Comparison of ENCODE assay signal across 27 cellular contexts in the genomic region with DNA sequence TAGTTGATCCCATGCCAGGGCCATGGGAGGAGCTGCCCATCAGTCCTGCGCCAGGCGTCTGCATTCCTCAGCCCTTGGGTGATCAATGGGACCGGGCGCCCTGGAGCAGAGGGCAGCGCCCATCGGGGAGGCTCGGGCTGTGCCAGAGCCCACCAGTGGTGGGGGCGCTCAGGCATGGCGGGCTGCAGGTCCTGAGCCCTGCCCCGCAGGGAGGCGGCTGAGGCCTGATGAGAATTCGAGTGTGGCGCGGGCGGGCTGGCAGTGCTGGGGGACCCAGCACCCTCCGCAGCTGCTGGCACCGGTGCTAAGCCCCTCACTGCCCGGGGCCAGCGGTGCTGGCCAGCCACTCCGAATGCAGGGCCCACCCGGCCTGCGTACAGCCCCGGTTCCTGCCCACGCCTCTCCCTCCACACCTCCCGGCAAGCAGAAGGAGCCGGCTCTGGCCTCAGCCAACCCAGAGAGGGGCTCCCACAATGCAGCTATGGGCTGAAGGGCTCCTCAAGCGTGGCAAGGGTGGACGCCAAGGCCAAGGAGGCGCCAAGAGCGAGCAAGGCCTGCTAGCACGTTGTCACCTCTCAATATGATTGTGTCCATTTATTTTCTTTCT.
"Had no signal": no experiment of that assay in that cellular context is flagged by ENCODE, and none has a peak within 500 bp of the region (broad histone marks: within the 10 kb centered on the region; RNA-seq: fewer than 3 reads in every experiment).

No MANE protein-coding gene starts in this region.

- DNase-seq: activated CD4-positive, alpha-beta memory T cell treated with anti-CD3 and anti-CD28 coated beads for 36 hours; activated CD4-positive, alpha-beta T cell treated with anti-CD3 and anti-CD28 coated beads, Interleukin-2, amount 10 ng/mL, durations not matched to agents 7 days and 5 days; activated CD4-positive, CD25-positive, alpha-beta regulatory T cell; activated CD8-positive, alpha-beta memory T cell treated with anti-CD3 and anti-CD28 coated beads for 24 hours; activated effector memory CD4-positive, alpha-beta T cell treated with anti-CD3 and anti-CD28 coated beads, Interleukin-2, amount 50 U/mL, for 16 hours; activated naive CD4-positive, alpha-beta T cell treated with Interleukin-2 at 50 U/mL for 16 hours; activated naive CD8-positive, alpha-beta T cell treated with anti-CD3 and anti-CD28 coated beads, Interleukin-2, amount 50 U/mL, for 24 hours; activated T-cell treated with anti-CD3 and anti-CD28 coated beads, Interleukin-2, amount 50 U/mL, for 4 hours; amniotic stem cell; Karpas-422; MM.1S; NCI-H1105 treated with DMSO at 0.1 percent for 48 hours; NCI-H146; NCI-H1930; NCI-H2171 treated with DMSO at 0.1 percent for 48 hours; NCI-H226; NCI-H510A; NCI-H526 treated with DMSO at 0.1 percent for 48 hours; NCI-H82; T-cell; T-helper 2 cell; T1000 had no signal

- H3K27me3 Mint-ChIP-seq: activated CD4-positive, alpha-beta memory T cell treated with anti-CD3 and anti-CD28 coated beads for 36 hours; activated CD4-positive, alpha-beta T cell treated with anti-CD3 and anti-CD28 coated beads, Interleukin-2, amount 10 ng/mL, durations not matched to agents 7 days and 5 days; activated naive CD8-positive, alpha-beta T cell treated with anti-CD3 and anti-CD28 coated beads, Interleukin-2, amount 50 U/mL, for 24 hours; T-cell had no signal

- H3K4me3 ChIP-seq: K562, SK-N-MC had no signal

- H3K4me1 Mint-ChIP-seq: activated CD4-positive, alpha-beta T cell treated with anti-CD3 and anti-CD28 coated beads, Interleukin-2, amount 10 ng/mL, durations not matched to agents 7 days and 5 days; activated naive CD8-positive, alpha-beta T cell treated with anti-CD3 and anti-CD28 coated beads, Interleukin-2, amount 50 U/mL, for 24 hours; brain; T-cell had no signal

- H3K4me3 Mint-ChIP-seq: activated CD4-positive, alpha-beta memory T cell treated with anti-CD3 and anti-CD28 coated beads for 36 hours; activated CD4-positive, alpha-beta T cell treated with anti-CD3 and anti-CD28 coated beads, Interleukin-2, amount 10 ng/mL, durations not matched to agents 7 days and 5 days; activated naive CD8-positive, alpha-beta T cell treated with anti-CD3 and anti-CD28 coated beads, Interleukin-2, amount 50 U/mL, for 24 hours; activated T-cell treated with anti-CD3 and anti-CD28 coated beads, Interleukin-2, amount 50 U/mL, for 4 hours; brain; T-cell had no signal

- H3K27ac Mint-ChIP-seq: activated CD4-positive, alpha-beta memory T cell treated with anti-CD3 and anti-CD28 coated beads for 36 hours; activated CD4-positive, alpha-beta T cell treated with anti-CD3 and anti-CD28 coated beads, Interleukin-2, amount 10 ng/mL, durations not matched to agents 7 days and 5 days; activated naive CD4-positive, alpha-beta T cell treated with anti-CD3 and anti-CD28 coated beads, Interleukin-2, amount 50 U/mL, for 72 hours; activated naive CD8-positive, alpha-beta T cell treated with anti-CD3 and anti-CD28 coated beads, Interleukin-2, amount 50 U/mL, for 24 hours; brain; T-cell had no signal

- H3K36me3 Mint-ChIP-seq: activated CD4-positive, alpha-beta memory T cell treated with anti-CD3 and anti-CD28 coated beads for 36 hours; brain; T-cell had no signal

- ATAC-seq: activated naive CD4-positive, alpha-beta T cell treated with anti-CD3 and anti-CD28 coated beads, Interleukin-2, amount 50 U/mL, for 72 hours; activated naive CD8-positive, alpha-beta T cell treated with anti-CD3 and anti-CD28 coated beads, Interleukin-2, amount 50 U/mL, for 24 hours; activated T-cell treated with anti-CD3 and anti-CD28 coated beads, Interleukin-2, amount 50 U/mL, for 4 hours; K562; T-cell had no signal

- H3K27ac ChIP-seq: SK-N-MC, VCaP had no signal
